ENCODE assay signal across 8 cellular contexts in the genomic region with DNA sequence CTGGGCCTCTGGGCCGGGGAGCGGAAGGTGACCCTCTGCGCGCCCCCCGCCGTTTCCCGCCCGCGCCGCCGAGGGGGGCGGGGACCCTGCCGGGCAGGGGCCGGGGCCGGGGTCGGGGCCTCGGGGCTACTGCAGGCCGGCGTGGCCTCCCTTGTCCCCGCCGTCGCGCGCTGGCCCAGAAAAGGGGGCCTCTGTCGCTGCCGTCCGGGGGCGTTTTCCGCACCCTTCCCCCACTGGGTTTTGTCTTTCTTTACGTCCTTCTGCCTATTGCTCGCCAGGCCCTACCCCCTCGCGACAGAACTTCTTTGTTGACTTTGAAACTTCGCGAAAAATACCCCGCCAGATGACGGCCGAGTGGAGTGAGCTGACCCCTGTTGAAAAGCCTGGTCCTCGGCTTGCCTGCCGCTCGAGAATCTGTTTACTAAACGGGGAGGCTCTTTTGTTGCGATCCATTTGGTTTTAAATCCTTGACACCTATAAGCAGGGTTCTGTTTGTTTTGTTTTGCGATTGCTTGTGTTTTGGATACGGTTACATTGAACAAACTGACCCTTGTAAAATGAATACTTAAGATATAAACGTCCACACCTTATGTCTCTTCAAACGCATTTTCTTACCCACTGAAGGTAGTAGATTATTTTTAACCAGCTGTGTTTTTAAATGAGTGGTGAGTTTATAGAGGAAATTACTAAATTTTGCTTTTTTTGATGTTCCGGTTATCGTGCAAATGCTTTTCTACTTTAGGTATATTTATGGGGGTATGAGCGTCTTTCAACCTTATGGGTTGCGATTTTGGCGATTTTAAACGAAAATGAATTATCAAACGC. TPM values are rescaled to one million over a fixed set of nuclear protein-coding genes. Genes with fewer than 3 reads are reported as not detected.
DNase-seq lines count a peak whose midpoint lies in the region; ATAC-seq and TF ChIP-seq lines count a peak whose summit lies in the region.

No MANE protein-coding gene starts in this region.

- H3K4me1 ChIP-seq in ACC112 (ENCODE audit: control insufficient read depth, insufficient read depth, low read length, unreplicated experiment) (peaks cover 8% of the 10 kb centered on the region), OCI-LY1 (ENCODE audit: insufficient read depth, low read length, severe bottlenecking) (peaks cover 46% of the 10 kb centered on the region), foreskin keratinocyte (peaks cover 33% of the 10 kb centered on the region)

- H3K9me3 ChIP-seq in OCI-LY1 (ENCODE audit: low read length) = no peaks in the 10 kb centered on the region

- no peaks in the 10 kb centered on the region for H3K27me3 Mint-ChIP-seq in activated T-helper 2 cell treated with anti-CD3 and anti-CD28 coated beads, Interferon-gamma antibody, Interleukin-2, Interleukin-4, amounts not matched to agents 10 μg/mL and 5 μg/mL and 100 μg/mL, durations not matched to agents 14 hours and 24 hours and 36 hours (ENCODE audit: low read depth)
- H3K27me3 Mint-ChIP-seq in osteocyte (ENCODE audit: unreplicated experiment) = no peaks in the 10 kb centered on the region

- H3K27ac ChIP-seq in ACC112 (ENCODE audit: low read depth, low read length) (peak overlapping the region; percentile 87), OCI-LY1 (ENCODE audit: low read depth, low read length, poor library complexity, severe bottlenecking) (peak overlapping the region; percentile 92), foreskin keratinocyte (peak overlapping the region; percentile 95)

- TF ChIP-seq CTCF in OCI-LY1 (IDR thresholded peaks at IDR 0.05; ENCODE audit: low read length) (no peak), foreskin keratinocyte (conservative IDR thresholded peaks at IDR 0.05) (no peak), osteocyte (IDR thresholded peaks at IDR 0.05) (peak; percentile 6)

- peak; percentile 33 for DNase-seq in activated T-helper 2 cell treated with anti-CD3 and anti-CD28 coated beads, Interferon-gamma antibody, Interleukin-2, Interleukin-4, amounts not matched to agents 10 μg/mL and 5 μg/mL and 100 μg/mL, durations not matched to agents 14 hours and 24 hours and 36 hours (ENCODE audit: low spot score)
- DNase-seq in foreskin keratinocyte (no peak), osteocyte (ENCODE audit: extremely low spot score, unreplicated experiment) (no peak), NCI-H128 (lab: John Stamatoyannopoulos, UW; ENCODE audit: unreplicated experiment) (no peak)

- no peaks in the 10 kb centered on the region for H3K9me2 ChIP-seq in OCI-LY1 (ENCODE audit: low read depth, low read length)

- intact Hi-C loops in activated T-helper 2 cell treated with anti-CD3 and anti-CD28 coated beads, Interferon-gamma antibody, Interleukin-2, Interleukin-4, amounts not matched to agents 10 μg/mL and 5 μg/mL and 100 μg/mL, durations not matched to agents 14 hours and 24 hours and 36 hours (cut with micrococcal nuclease) = loop anchor here (2.0 to 5.0 kb wide), 4 partner anchors 15 to 281 kb away; a partner anchor contains a TSS

- H3K9ac ChIP-seq in OCI-LY1 (ENCODE audit: low read length) = peak overlapping the region; percentile 88

- peak overlapping the region; percentile 99 for H3K4me3 Mint-ChIP-seq in activated T-helper 2 cell treated with anti-CD3 and anti-CD28 coated beads, Interferon-gamma antibody, Interleukin-2, Interleukin-4, amounts not matched to agents 10 μg/mL and 5 μg/mL and 100 μg/mL, durations not matched to agents 14 hours and 24 hours and 36 hours (ENCODE audit: low read depth)
- peak overlapping the region; percentile 100 for H3K4me3 Mint-ChIP-seq in osteocyte (ENCODE audit: unreplicated experiment)

- H3K9me3 Mint-ChIP-seq in activated T-helper 2 cell treated with anti-CD3 and anti-CD28 coated beads, Interferon-gamma antibody, Interleukin-2, Interleukin-4, amounts not matched to agents 10 μg/mL and 5 μg/mL and 100 μg/mL, durations not matched to agents 14 hours and 24 hours and 36 hours = no peaks in the 10 kb centered on the region
- H3K9me3 Mint-ChIP-seq in osteocyte (ENCODE audit: unreplicated experiment) = no peaks in the 10 kb centered on the region

- H4K20me1 ChIP-seq in OCI-LY1 (ENCODE audit: insufficient read depth, low read length) = peaks cover 3% of the 10 kb centered on the region

- H3K27me3 ChIP-seq in ACC112 (ENCODE audit: insufficient read depth, low read length) = no peaks in the 10 kb centered on the region
- H3K27me3 ChIP-seq in OCI-LY1 (ENCODE audit: insufficient read depth, low read length) = no peaks in the 10 kb centered on the region
- H3K27me3 ChIP-seq in foreskin keratinocyte = no peaks in the 10 kb centered on the region

- H3K27ac Mint-ChIP-seq in activated T-helper 2 cell treated with anti-CD3 and anti-CD28 coated beads, Interferon-gamma antibody, Interleukin-2, Interleukin-4, amounts not matched to agents 10 μg/mL and 5 μg/mL and 100 μg/mL, durations not matched to agents 14 hours and 24 hours and 36 hours = peak overlapping the region; percentile 98
- H3K27ac Mint-ChIP-seq in osteocyte (ENCODE audit: unreplicated experiment) = peak overlapping the region; percentile 99

- ATAC-seq in GM18867 (IDR thresholded peaks at IDR 0.05; ENCODE audit: unreplicated experiment) = peak; percentile 22
- ATAC-seq in HG03135 (IDR thresholded peaks at IDR 0.05; ENCODE audit: unreplicated experiment) = peak; percentile 21
- no peak for ATAC-seq in foreskin keratinocyte

- peaks cover 37% of the 10 kb centered on the region for H3K4me1 Mint-ChIP-seq in activated T-helper 2 cell treated with anti-CD3 and anti-CD28 coated beads, Interferon-gamma antibody, Interleukin-2, Interleukin-4, amounts not matched to agents 10 μg/mL and 5 μg/mL and 100 μg/mL, durations not matched to agents 14 hours and 24 hours and 36 hours (ENCODE audit: low read depth)
- H3K4me1 Mint-ChIP-seq in osteocyte (ENCODE audit: unreplicated experiment) = peaks cover 43% of the 10 kb centered on the region

- peak overlapping the region; percentile 51 for H2AFZ ChIP-seq in ACC112 (ENCODE audit: low read length, unreplicated experiment)
- no peak overlapping the region for H2AFZ ChIP-seq in OCI-LY1 (ENCODE audit: low read length)

- H3K4me3 ChIP-seq in ACC112 (ENCODE audit: low read depth, low read length) = peak overlapping the region; percentile 84
- peak overlapping the region; percentile 75 for H3K4me3 ChIP-seq in OCI-LY1 (ENCODE audit: low read depth, low read length, poor library complexity, severe bottlenecking)

- H3F3A ChIP-seq in OCI-LY1 (ENCODE audit: insufficient read depth, low read length) = no peaks in the 10 kb centered on the region

- H3K36me3 Mint-ChIP-seq in activated T-helper 2 cell treated with anti-CD3 and anti-CD28 coated beads, Interferon-gamma antibody, Interleukin-2, Interleukin-4, amounts not matched to agents 10 μg/mL and 5 μg/mL and 100 μg/mL, durations not matched to agents 14 hours and 24 hours and 36 hours (ENCODE audit: low read depth) = peaks cover 18% of the 10 kb centered on the region
- H3K36me3 Mint-ChIP-seq in osteocyte (ENCODE audit: unreplicated experiment) = no peaks in the 10 kb centered on the region

- no peaks in the 10 kb centered on the region for H3K36me3 ChIP-seq in ACC112 (ENCODE audit: insufficient read depth, low read length)
- H3K36me3 ChIP-seq in OCI-LY1 (ENCODE audit: insufficient read depth, low read length) = no peaks in the 10 kb centered on the region

- H3K79me2 ChIP-seq in ACC112 (ENCODE audit: control insufficient read depth, insufficient read depth, low read length, unreplicated experiment) = peaks cover 61% of the 10 kb centered on the region
- peaks cover 51% of the 10 kb centered on the region for H3K79me2 ChIP-seq in OCI-LY1 (ENCODE audit: insufficient read depth, low read length)

- H3K4me2 ChIP-seq in OCI-LY1 (ENCODE audit: low read length) = peak overlapping the region; percentile 82

RNA-seq across cellular contexts. Expression of a gene that starts 0.8 kb away (rescaled TPM):
- total RNA-seq in activated T-helper 2 cell treated with anti-CD3 and anti-CD28 coated beads, Interferon-gamma antibody, Interleukin-2, Interleukin-4, amounts not matched to agents 10 μg/mL and 5 μg/mL and 100 μg/mL, durations not matched to agents 14 hours and 24 hours and 36 hours = 111 and 116 TPM in 2 replicates
- total RNA-seq in foreskin keratinocyte (67.7 and 68.4 TPM in 2 replicates), osteocyte (180 and 190 TPM in 2 replicates)
- 27.4 and 32.7 TPM in 2 replicates for polyA plus RNA-seq in foreskin keratinocyte

RNA-seq across cellular contexts. Expression of a gene that starts 46.6 kb away (rescaled TPM):
- 0.23 and 0.25 TPM in 2 replicates for total RNA-seq in activated T-helper 2 cell treated with anti-CD3 and anti-CD28 coated beads, Interferon-gamma antibody, Interleukin-2, Interleukin-4, amounts not matched to agents 10 μg/mL and 5 μg/mL and 100 μg/mL, durations not matched to agents 14 hours and 24 hours and 36 hours
- total RNA-seq in foreskin keratinocyte (16.4 and 17.8 TPM in 2 replicates), osteocyte (23.3 and 24.2 TPM in 2 replicates)
- 18.0 and 20.9 TPM in 2 replicates for polyA plus RNA-seq in foreskin keratinocyte

Comparison
In these comparisons a context has a peak if more than half of its experiments do, and no peak if none do; other contexts are left out.
1. RNA of a gene that starts 46.6 kb away (total RNA-seq): 23.3 to 24.2 TPM in osteocyte and 16.4 to 17.8 TPM in foreskin keratinocyte; 0.23 to 0.25 TPM in activated T-helper 2 cell treated with anti-CD3 and anti-CD28 coated beads, Interferon-gamma antibody, Interleukin-2, Interleukin-4, amounts not matched to agents 10 μg/mL and 5 μg/mL and 100 μg/mL, durations not matched to agents 14 hours and 24 hours and 36 hours; every median in the first group is over 10 times any median in the second.
2. Peak in every context shown above with its lines, with median percentiles within 50 percentile points of each other: H3K27ac ChIP-seq.